ENCODE assay signal across 8 cellular contexts in the genomic region with DNA sequence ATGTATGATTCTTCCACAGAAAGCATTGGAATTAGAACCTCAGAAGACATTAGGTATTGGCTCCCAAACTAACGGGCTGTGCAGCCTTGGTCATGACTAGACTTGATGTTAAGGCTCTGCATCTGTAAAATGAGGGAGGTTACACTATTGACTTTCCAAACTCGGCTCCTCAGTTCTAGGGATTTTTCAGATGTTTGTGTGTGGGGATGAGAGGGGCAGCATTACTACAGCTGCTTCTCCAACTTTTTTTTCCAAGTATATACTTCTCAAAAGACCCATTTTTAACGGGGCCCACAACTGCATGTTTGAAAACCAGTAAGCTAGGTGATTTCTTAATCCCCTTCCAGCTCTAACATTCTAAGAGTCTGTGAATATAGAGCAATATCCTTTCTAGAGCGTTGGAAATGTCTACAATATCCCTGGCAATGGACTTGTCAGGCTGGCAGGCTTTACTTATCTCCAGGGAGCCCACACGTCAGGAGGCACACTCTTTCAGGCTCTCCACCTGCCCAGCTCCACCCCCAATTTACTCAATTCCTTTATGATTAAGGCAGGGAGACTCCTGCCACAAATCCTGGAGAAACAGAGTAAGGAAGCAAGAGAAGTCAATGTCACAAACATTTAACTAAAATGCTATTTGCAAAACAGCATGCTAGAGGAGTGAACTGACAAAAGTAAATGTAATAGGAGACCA. TPM values are rescaled to one million over a fixed set of nuclear protein-coding genes. Genes with fewer than 3 reads are reported as not detected.
DNase-seq lines count a peak whose midpoint lies in the region; ATAC-seq and TF ChIP-seq lines count a peak whose summit lies in the region.

No MANE protein-coding gene starts in this region.

- no peak for TF ChIP-seq EP300 in stomach (IDR thresholded peaks at IDR 0.05)

- H3K4me1 ChIP-seq in stomach, result peaks cover 12 to 31% (median 28%) of the 10 kb centered on the region in 4 donors

- no peaks in the 10 kb centered on the region for H3K9me3 ChIP-seq in stomach

- H3K27me3 Mint-ChIP-seq in activated CD4-positive, alpha-beta T cell treated with anti-CD3 and anti-CD28 coated beads, Interleukin-2, amount 10 ng/mL, durations not matched to agents 7 days and 5 days, result no peaks in the 10 kb centered on the region
- no peaks in the 10 kb centered on the region for H3K27me3 Mint-ChIP-seq in activated naive CD8-positive, alpha-beta T cell treated with anti-CD3 and anti-CD28 coated beads, Interleukin-2, amount 50 U/mL, for 24 hours

- WGBS in stomach, 5 donors, result 9 to 16% (median 10%) methylated on average over 5 of the region's 5 CpGs

- H3K36me3 Mint-ChIP-seq in activated CD4-positive, alpha-beta T cell treated with anti-CD3 and anti-CD28 coated beads, Interleukin-2, amount 10 ng/mL, durations not matched to agents 7 days and 5 days (ENCODE audit: low read depth), result peaks cover 27% of the 10 kb centered on the region
- H3K36me3 Mint-ChIP-seq in activated naive CD8-positive, alpha-beta T cell treated with anti-CD3 and anti-CD28 coated beads, Interleukin-2, amount 50 U/mL, for 24 hours (ENCODE audit: low read depth), result peaks cover 24% of the 10 kb centered on the region

- no peak for DNase-seq in activated CD4-positive, alpha-beta T cell treated with anti-CD3 and anti-CD28 coated beads, Interleukin-2, amount 10 ng/mL, durations not matched to agents 7 days and 5 days
- no peak for DNase-seq in activated CD4-positive, alpha-beta T cell treated with anti-CD3 and anti-CD28 coated beads, Interleukin-2, amount 50 U/mL, for 1 hour
- DNase-seq in activated naive CD8-positive, alpha-beta T cell treated with anti-CD3 and anti-CD28 coated beads, Interleukin-2, amount 50 U/mL, for 24 hours, result no peak
- DNase-seq in iris pigment epithelial cell (ENCODE audit: low read depth) (peak; percentile 26), stomach (no peak), islet precursor cell (no peak), HuH-7 (ENCODE audit: low spot score) (no peak)

- H3K4me1 Mint-ChIP-seq in activated CD4-positive, alpha-beta T cell treated with anti-CD3 and anti-CD28 coated beads, Interleukin-2, amount 10 ng/mL, durations not matched to agents 7 days and 5 days, result peaks cover 23% of the 10 kb centered on the region
- peaks cover 19% of the 10 kb centered on the region for H3K4me1 Mint-ChIP-seq in activated naive CD8-positive, alpha-beta T cell treated with anti-CD3 and anti-CD28 coated beads, Interleukin-2, amount 50 U/mL, for 24 hours

- H3K9me3 Mint-ChIP-seq in activated CD4-positive, alpha-beta T cell treated with anti-CD3 and anti-CD28 coated beads, Interleukin-2, amount 10 ng/mL, durations not matched to agents 7 days and 5 days, result no peaks in the 10 kb centered on the region
- H3K9me3 Mint-ChIP-seq in activated naive CD8-positive, alpha-beta T cell treated with anti-CD3 and anti-CD28 coated beads, Interleukin-2, amount 50 U/mL, for 24 hours, result no peaks in the 10 kb centered on the region

- intact Hi-C loops in stomach (cut with DNase I; ENCODE audit: low total_unique reads), result no loop called here

- TF ChIP-seq CTCF in stomach (IDR thresholded peaks at IDR 0.05), result no peak

- peak overlapping the region; percentile 95 to 99 (median 96) for H3K27ac ChIP-seq in stomach

- peak in 1 of 4 donors; percentile 5 for TF ChIP-seq POLR2A in stomach (IDR thresholded peaks at IDR 0.05)

- CTCF ChIA-PET in activated CD4-positive, alpha-beta T cell treated with anti-CD3 and anti-CD28 coated beads, Interleukin-2, amount 10 ng/mL, durations not matched to agents 7 days and 5 days (lab: Charles Lee), result interaction anchor here (0.6 to 1.7 kb wide), 9 partner anchors 16 to 360 kb away, joined by 3 to 5 read pairs (median 3); partner anchors contain the start of genes UCN and ZNF513

- ATAC-seq in activated naive CD8-positive, alpha-beta T cell treated with anti-CD3 and anti-CD28 coated beads, Interleukin-2, amount 50 U/mL, for 24 hours, result no peak
- no peak for ATAC-seq in GM19351 (IDR thresholded peaks at IDR 0.05; ENCODE audit: unreplicated experiment)

- peaks cover 23 to 35% (median 31%) of the 10 kb centered on the region in 4 donors for H3K36me3 ChIP-seq in stomach

- H3K27ac Mint-ChIP-seq in activated CD4-positive, alpha-beta T cell treated with anti-CD3 and anti-CD28 coated beads, Interleukin-2, amount 10 ng/mL, durations not matched to agents 7 days and 5 days, result peak overlapping the region; percentile 94
- H3K27ac Mint-ChIP-seq in activated naive CD8-positive, alpha-beta T cell treated with anti-CD3 and anti-CD28 coated beads, Interleukin-2, amount 50 U/mL, for 24 hours, result peak overlapping the region; percentile 99

- peak overlapping the region; percentile 89 for H3K4me3 Mint-ChIP-seq in activated CD4-positive, alpha-beta T cell treated with anti-CD3 and anti-CD28 coated beads, Interleukin-2, amount 10 ng/mL, durations not matched to agents 7 days and 5 days
- peak overlapping the region; percentile 99 for H3K4me3 Mint-ChIP-seq in activated naive CD8-positive, alpha-beta T cell treated with anti-CD3 and anti-CD28 coated beads, Interleukin-2, amount 50 U/mL, for 24 hours

- H3K4me3 ChIP-seq in stomach, result peak overlapping the region; percentile 74 to 82 (median 76)

- H3K27me3 ChIP-seq in stomach, result no peaks in the 10 kb centered on the region

- POLR2A ChIA-PET in activated CD4-positive, alpha-beta T cell treated with anti-CD3 and anti-CD28 coated beads, Interleukin-2, amount 10 ng/mL, durations not matched to agents 7 days and 5 days (lab: Charles Lee), result no interaction called here

RNA-seq across cellular contexts. Expression of gene MPV17, which starts 0.8 kb away (rescaled TPM):
- 10 to 100 TPM; 80.8 to 83.6 TPM for total RNA-seq in activated CD4-positive, alpha-beta T cell treated with anti-CD3 and anti-CD28 coated beads, Interleukin-2, amount 10 ng/mL, durations not matched to agents 7 days and 5 days
- total RNA-seq in stomach, result 10 to 100 TPM in 4 of 5 donors, 1 to 10 TPM in 1; 8.7 to 98.0 (median 58.9) TPM
- 10 to 100 TPM; 41.7 to 84.0 (median 58.2) TPM for polyA plus RNA-seq in stomach

RNA-seq across cellular contexts. Expression of gene UCN, which starts 15.5 kb away (rescaled TPM):
- 1 to 10 TPM; 2.3 to 2.8 TPM for total RNA-seq in activated CD4-positive, alpha-beta T cell treated with anti-CD3 and anti-CD28 coated beads, Interleukin-2, amount 10 ng/mL, durations not matched to agents 7 days and 5 days
- 1 to 10 TPM in 1 of 5 donors, not detected in 4; 6.7 TPM for total RNA-seq in stomach
- 1 to 10 TPM in 2 of 3 donors, not detected in 1; 3.5 to 4.1 TPM for polyA plus RNA-seq in stomach

RNA-seq across cellular contexts. Expression of gene GTF3C2, which starts 32.8 kb away (rescaled TPM):
- 10 to 100 TPM; 54.3 to 59.0 TPM for total RNA-seq in activated CD4-positive, alpha-beta T cell treated with anti-CD3 and anti-CD28 coated beads, Interleukin-2, amount 10 ng/mL, durations not matched to agents 7 days and 5 days
- total RNA-seq in stomach, result 100 to 1,000 TPM in 1 of 5 donors, 10 to 100 TPM in 4; 25.7 to 125 (median 62.6) TPM
- polyA plus RNA-seq in stomach, result 10 to 100 TPM; 18.8 to 37.1 (median 28.3) TPM

RNA-seq across cellular contexts. Expression of gene TRIM54, which starts 41.5 kb away (rescaled TPM):
- not detected for total RNA-seq in activated CD4-positive, alpha-beta T cell treated with anti-CD3 and anti-CD28 coated beads, Interleukin-2, amount 10 ng/mL, durations not matched to agents 7 days and 5 days
- under 1 TPM in 1 of 5 donors, not detected in 4; 0.87 TPM for total RNA-seq in stomach
- polyA plus RNA-seq in stomach, result under 1 TPM; 0.13 to 0.61 (median 0.25) TPM

RNA-seq across cellular contexts. Expression of gene EIF2B4, which starts 46.4 kb away (rescaled TPM):
- total RNA-seq in activated CD4-positive, alpha-beta T cell treated with anti-CD3 and anti-CD28 coated beads, Interleukin-2, amount 10 ng/mL, durations not matched to agents 7 days and 5 days, result 10 to 100 TPM; 40.9 to 42.2 TPM
- total RNA-seq in stomach, result 10 to 100 TPM; 16.2 to 42.2 (median 27.2) TPM
- 10 to 100 TPM; 42.0 to 63.9 (median 51.1) TPM for polyA plus RNA-seq in stomach
